In the genomic region with DNA sequence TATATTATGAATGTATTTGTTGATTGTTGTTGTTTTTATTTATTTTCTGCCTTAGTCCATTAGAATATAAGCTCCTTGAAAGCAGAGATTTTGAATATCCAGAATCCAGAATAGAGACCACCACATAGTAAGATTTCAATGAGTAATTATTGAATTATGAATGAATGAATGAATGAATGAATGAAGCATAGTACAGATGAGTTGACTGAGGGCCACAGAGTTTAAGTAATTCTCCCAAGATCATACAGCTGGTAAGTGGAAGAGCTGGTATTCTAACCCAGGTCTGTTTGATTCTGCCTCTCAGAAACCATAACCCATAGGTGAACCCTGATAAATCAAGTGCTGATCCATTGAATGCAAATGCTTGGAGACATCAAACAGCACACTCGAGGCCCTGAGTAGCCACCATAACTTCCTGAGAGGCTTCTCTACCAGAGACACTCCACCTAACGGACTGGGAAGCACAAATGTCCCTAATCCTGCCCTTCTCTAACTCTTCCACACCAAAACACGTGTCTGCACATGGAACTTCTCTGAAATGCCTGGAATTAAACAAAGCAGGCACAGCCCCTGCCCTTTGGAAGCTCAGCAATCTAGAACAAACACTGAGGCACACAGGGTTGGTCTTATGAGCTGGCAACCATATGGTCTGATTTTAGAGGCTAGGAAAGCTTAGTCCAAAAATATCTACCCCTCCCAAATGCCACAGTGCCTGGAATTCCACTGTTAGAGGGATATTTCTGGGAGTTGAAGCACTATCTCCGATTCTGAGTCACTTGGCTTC, we compare ENCODE assay signal across 1 cellular context.
A peak's percentile ranks its signal among the peaks of the same experiment; 100 is the strongest.
TF ChIP-seq lines count a peak whose summit lies in the region.

No MANE protein-coding gene starts in this region.

TF ChIP-seq in HepG2, 621 proteins besides CTCF, POLR2A, EP300 and RAD21 (continued from another document and continues in another):
- TF ChIP-seq ZNF234 (CRISPR knock-in tag; conservative IDR thresholded peaks at IDR 0.05) (no peak), SMARCC2 (IDR thresholded peaks at IDR 0.05) (no peak), KLF12 (CRISPR knock-in tag; IDR thresholded peaks at IDR 0.05; ENCODE audit: borderline replicate concordance) (no peak), SP140L (CRISPR knock-in tag; IDR thresholded peaks at IDR 0.05; ENCODE audit: borderline replicate concordance) (no peak), CAMTA2 (CRISPR knock-in tag; IDR thresholded peaks at IDR 0.05; ENCODE audit: borderline replicate concordance) (no peak), NR2C2 (CRISPR knock-in tag; IDR thresholded peaks at IDR 0.05; ENCODE audit: borderline replicate concordance) (no peak), CHD2 (IDR thresholded peaks at IDR 0.05; ENCODE audit: low read depth, low read length) (no peak), FOXK2 (IDR thresholded peaks at IDR 0.05) (no peak), CENPX (CRISPR knock-in tag; IDR thresholded peaks at IDR 0.05) (no peak), PCBP1 (IDR thresholded peaks at IDR 0.05; ENCODE audit: borderline replicate concordance, low read depth, low read length) (no peak), BRCA1 (CRISPR knock-in tag; IDR thresholded peaks at IDR 0.05) (no peak), RFX5 (IDR thresholded peaks at IDR 0.05; ENCODE audit: low read depth, low read length) (no peak), NBN (conservative IDR thresholded peaks at IDR 0.05) (no peak), ZBTB1 (CRISPR knock-in tag; IDR thresholded peaks at IDR 0.05; ENCODE audit: borderline replicate concordance) (no peak), ZNF557 (CRISPR knock-in tag; IDR thresholded peaks at IDR 0.05) (0 out of 2 replicates have a peak, but pooled peaks have one; percentile 46), ZFAT (CRISPR knock-in tag; conservative IDR thresholded peaks at IDR 0.05) (no peak), ZNF724P (CRISPR knock-in tag; IDR thresholded peaks at IDR 0.05; ENCODE audit: borderline replicate concordance) (no peak), ARNTL (CRISPR knock-in tag; IDR thresholded peaks at IDR 0.05) (peak; percentile 83), ZNF446 (CRISPR knock-in tag; IDR thresholded peaks at IDR 0.05) (no peak), ZNF768 (CRISPR knock-in tag; IDR thresholded peaks at IDR 0.05) (no peak; the same call in 1 of the 2 replicates), ISL2 (CRISPR knock-in tag; IDR thresholded peaks at IDR 0.05) (no peak), ETV6 (CRISPR knock-in tag; conservative IDR thresholded peaks at IDR 0.05) (no peak), KDM5A (IDR thresholded peaks at IDR 0.05; ENCODE audit: borderline replicate concordance, low read length) (no peak), YEATS2 (CRISPR knock-in tag; IDR thresholded peaks at IDR 0.05; ENCODE audit: borderline replicate concordance) (no peak), ZC3H4 (CRISPR knock-in tag; IDR thresholded peaks at IDR 0.05; ENCODE audit: borderline replicate concordance) (no peak), CC2D1A (CRISPR knock-in tag; IDR thresholded peaks at IDR 0.05) (no peak), KAT2B (IDR thresholded peaks at IDR 0.05; ENCODE audit: borderline replicate concordance, low read depth, low read length) (no peak), ATF7-NPFF (CRISPR knock-in tag; IDR thresholded peaks at IDR 0.05; ENCODE audit: low read depth) (no peak), ZNF567 (CRISPR knock-in tag; IDR thresholded peaks at IDR 0.05; ENCODE audit: borderline replicate concordance) (no peak)
- TF ChIP-seq, protein P1, sequence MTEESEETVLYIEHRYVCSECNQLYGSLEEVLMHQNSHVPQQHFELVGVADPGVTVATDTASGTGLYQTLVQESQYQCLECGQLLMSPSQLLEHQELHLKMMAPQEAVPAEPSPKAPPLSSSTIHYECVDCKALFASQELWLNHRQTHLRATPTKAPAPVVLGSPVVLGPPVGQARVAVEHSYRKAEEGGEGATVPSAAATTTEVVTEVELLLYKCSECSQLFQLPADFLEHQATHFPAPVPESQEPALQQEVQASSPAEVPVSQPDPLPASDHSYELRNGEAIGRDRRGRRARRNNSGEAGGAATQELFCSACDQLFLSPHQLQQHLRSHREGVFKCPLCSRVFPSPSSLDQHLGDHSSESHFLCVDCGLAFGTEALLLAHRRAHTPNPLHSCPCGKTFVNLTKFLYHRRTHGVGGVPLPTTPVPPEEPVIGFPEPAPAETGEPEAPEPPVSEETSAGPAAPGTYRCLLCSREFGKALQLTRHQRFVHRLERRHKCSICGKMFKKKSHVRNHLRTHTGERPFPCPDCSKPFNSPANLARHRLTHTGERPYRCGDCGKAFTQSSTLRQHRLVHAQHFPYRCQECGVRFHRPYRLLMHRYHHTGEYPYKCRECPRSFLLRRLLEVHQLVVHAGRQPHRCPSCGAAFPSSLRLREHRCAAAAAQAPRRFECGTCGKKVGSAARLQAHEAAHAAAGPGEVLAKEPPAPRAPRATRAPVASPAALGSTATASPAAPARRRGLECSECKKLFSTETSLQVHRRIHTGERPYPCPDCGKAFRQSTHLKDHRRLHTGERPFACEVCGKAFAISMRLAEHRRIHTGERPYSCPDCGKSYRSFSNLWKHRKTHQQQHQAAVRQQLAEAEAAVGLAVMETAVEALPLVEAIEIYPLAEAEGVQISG (CRISPR knock-in tag; IDR thresholded peaks at IDR 0.05) = peak; percentile 35; the same call in 1 of the 2 replicates
- TF ChIP-seq, protein P2, sequence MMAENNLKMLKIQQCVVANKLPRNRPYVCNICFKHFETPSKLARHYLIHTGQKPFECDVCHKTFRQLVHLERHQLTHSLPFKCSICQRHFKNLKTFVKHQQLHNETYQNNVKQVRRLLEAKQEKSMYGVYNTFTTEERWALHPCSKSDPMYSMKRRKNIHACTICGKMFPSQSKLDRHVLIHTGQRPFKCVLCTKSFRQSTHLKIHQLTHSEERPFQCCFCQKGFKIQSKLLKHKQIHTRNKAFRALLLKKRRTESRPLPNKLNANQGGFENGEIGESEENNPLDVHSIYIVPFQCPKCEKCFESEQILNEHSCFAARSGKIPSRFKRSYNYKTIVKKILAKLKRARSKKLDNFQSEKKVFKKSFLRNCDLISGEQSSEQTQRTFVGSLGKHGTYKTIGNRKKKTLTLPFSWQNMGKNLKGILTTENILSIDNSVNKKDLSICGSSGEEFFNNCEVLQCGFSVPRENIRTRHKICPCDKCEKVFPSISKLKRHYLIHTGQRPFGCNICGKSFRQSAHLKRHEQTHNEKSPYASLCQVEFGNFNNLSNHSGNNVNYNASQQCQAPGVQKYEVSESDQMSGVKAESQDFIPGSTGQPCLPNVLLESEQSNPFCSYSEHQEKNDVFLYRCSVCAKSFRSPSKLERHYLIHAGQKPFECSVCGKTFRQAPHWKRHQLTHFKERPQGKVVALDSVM (CRISPR knock-in tag; IDR thresholded peaks at IDR 0.05) = no peak
- TF ChIP-seq, protein P3, sequence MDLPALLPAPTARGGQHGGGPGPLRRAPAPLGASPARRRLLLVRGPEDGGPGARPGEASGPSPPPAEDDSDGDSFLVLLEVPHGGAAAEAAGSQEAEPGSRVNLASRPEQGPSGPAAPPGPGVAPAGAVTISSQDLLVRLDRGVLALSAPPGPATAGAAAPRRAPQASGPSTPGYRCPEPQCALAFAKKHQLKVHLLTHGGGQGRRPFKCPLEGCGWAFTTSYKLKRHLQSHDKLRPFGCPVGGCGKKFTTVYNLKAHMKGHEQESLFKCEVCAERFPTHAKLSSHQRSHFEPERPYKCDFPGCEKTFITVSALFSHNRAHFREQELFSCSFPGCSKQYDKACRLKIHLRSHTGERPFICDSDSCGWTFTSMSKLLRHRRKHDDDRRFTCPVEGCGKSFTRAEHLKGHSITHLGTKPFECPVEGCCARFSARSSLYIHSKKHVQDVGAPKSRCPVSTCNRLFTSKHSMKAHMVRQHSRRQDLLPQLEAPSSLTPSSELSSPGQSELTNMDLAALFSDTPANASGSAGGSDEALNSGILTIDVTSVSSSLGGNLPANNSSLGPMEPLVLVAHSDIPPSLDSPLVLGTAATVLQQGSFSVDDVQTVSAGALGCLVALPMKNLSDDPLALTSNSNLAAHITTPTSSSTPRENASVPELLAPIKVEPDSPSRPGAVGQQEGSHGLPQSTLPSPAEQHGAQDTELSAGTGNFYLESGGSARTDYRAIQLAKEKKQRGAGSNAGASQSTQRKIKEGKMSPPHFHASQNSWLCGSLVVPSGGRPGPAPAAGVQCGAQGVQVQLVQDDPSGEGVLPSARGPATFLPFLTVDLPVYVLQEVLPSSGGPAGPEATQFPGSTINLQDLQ (CRISPR knock-in tag; IDR thresholded peaks at IDR 0.05) = no peak
- TF ChIP-seq, protein P4, sequence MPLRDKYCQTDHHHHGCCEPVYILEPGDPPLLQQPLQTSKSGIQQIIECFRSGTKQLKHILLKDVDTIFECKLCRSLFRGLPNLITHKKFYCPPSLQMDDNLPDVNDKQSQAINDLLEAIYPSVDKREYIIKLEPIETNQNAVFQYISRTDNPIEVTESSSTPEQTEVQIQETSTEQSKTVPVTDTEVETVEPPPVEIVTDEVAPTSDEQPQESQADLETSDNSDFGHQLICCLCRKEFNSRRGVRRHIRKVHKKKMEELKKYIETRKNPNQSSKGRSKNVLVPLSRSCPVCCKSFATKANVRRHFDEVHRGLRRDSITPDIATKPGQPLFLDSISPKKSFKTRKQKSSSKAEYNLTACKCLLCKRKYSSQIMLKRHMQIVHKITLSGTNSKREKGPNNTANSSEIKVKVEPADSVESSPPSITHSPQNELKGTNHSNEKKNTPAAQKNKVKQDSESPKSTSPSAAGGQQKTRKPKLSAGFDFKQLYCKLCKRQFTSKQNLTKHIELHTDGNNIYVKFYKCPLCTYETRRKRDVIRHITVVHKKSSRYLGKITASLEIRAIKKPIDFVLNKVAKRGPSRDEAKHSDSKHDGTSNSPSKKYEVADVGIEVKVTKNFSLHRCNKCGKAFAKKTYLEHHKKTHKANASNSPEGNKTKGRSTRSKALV (CRISPR knock-in tag; IDR thresholded peaks at IDR 0.05) = no peak
- TF ChIP-seq, protein P5, sequence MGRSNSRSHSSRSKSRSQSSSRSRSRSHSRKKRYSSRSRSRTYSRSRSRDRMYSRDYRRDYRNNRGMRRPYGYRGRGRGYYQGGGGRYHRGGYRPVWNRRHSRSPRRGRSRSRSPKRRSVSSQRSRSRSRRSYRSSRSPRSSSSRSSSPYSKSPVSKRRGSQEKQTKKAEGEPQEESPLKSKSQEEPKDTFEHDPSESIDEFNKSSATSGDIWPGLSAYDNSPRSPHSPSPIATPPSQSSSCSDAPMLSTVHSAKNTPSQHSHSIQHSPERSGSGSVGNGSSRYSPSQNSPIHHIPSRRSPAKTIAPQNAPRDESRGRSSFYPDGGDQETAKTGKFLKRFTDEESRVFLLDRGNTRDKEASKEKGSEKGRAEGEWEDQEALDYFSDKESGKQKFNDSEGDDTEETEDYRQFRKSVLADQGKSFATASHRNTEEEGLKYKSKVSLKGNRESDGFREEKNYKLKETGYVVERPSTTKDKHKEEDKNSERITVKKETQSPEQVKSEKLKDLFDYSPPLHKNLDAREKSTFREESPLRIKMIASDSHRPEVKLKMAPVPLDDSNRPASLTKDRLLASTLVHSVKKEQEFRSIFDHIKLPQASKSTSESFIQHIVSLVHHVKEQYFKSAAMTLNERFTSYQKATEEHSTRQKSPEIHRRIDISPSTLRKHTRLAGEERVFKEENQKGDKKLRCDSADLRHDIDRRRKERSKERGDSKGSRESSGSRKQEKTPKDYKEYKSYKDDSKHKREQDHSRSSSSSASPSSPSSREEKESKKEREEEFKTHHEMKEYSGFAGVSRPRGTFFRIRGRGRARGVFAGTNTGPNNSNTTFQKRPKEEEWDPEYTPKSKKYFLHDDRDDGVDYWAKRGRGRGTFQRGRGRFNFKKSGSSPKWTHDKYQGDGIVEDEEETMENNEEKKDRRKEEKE (IDR thresholded peaks at IDR 0.05) = no peak
- TF ChIP-seq, protein P6, sequence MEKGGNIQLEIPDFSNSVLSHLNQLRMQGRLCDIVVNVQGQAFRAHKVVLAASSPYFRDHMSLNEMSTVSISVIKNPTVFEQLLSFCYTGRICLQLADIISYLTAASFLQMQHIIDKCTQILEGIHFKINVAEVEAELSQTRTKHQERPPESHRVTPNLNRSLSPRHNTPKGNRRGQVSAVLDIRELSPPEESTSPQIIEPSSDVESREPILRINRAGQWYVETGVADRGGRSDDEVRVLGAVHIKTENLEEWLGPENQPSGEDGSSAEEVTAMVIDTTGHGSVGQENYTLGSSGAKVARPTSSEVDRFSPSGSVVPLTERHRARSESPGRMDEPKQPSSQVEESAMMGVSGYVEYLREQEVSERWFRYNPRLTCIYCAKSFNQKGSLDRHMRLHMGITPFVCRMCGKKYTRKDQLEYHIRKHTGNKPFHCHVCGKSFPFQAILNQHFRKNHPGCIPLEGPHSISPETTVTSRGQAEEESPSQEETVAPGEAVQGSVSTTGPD (CRISPR knock-in tag; IDR thresholded peaks at IDR 0.05) = no peak
- TF ChIP-seq, protein P7, sequence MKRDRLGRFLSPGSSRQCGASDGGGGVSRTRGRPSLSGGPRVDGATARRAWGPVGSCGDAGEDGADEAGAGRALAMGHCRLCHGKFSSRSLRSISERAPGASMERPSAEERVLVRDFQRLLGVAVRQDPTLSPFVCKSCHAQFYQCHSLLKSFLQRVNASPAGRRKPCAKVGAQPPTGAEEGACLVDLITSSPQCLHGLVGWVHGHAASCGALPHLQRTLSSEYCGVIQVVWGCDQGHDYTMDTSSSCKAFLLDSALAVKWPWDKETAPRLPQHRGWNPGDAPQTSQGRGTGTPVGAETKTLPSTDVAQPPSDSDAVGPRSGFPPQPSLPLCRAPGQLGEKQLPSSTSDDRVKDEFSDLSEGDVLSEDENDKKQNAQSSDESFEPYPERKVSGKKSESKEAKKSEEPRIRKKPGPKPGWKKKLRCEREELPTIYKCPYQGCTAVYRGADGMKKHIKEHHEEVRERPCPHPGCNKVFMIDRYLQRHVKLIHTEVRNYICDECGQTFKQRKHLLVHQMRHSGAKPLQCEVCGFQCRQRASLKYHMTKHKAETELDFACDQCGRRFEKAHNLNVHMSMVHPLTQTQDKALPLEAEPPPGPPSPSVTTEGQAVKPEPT (CRISPR knock-in tag; IDR thresholded peaks at IDR 0.05; ENCODE audit: low read depth) = no peak
- TF ChIP-seq, protein P8, sequence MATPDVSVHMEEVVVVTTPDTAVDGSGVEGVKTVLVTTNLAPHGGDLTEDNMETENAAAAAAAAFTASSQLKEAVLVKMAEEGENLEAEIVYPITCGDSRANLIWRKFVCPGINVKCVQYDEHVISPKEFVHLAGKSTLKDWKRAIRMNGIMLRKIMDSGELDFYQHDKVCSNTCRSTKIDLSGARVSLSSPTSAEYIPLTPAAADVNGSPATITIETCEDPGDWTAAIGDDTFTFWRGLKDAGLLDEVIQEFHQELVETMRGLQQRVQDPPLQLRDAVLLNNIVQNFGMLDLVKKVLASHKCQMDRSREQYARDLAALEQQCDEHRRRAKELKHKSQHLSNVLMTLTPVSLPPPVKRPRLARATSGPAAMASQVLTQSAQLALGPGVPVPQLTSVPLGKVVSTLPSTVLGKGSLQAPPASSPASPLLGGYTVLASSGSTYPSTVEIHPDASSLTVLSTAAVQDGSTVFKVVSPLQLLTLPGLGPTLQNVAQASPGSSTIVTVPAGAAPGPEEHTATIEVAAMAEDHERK (CRISPR knock-in tag; IDR thresholded peaks at IDR 0.05; ENCODE audit: low read depth) = no peak
